8 cellular contexts compared by ENCODE assay signal in the genomic region with DNA sequence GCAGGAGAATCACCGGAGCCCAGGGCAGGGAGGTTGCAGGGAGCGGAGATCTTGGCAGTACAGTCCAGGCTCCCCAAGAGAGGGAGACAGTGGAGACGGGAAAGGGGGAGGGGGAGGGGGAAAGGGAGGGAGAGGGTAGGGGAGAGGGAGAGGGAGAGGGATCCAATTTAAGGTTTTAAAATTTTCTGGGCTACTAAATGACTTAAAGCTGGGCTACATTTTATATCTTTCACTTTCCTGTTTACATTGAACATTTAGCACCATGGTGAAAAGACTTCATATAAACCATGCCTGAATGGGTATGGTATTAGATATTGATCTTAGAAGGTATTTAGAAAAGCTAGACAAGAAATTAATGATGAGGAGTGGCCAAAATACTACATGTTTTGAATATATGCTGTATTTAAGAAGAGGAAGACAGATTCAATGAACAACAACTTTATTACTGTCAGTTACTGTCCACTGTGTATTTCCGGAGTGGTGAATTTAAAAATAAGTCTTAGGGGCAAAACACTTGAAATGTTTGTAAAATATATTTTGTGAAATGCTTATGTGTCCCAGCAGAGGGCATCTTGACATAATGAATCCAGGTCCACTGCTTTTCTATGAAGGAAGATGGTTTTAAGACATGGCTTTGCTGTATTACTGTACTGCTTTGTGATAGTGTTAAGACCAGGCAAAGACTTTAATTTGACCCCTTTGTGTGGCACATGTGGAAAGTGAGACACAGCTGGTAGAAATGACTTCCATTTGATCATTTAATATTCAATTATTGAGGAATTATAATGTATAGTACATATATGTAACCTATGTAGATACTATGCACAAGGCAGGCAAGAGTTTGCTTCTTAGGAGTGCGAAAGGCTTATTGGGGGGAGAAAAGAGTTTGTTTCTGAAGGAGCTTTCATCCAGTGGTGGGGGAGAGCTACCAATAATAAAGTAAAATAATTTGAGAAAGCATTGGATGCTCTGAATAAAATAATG. TPM values are rescaled to one million over a fixed set of nuclear protein-coding genes. Genes with fewer than 3 reads are reported as not detected.
A peak's percentile ranks its signal among the peaks of the same experiment; 100 is the strongest.
DNase-seq lines count a peak whose midpoint lies in the region; ATAC-seq, FAIRE-seq and TF ChIP-seq lines count a peak whose summit lies in the region.

No MANE protein-coding gene starts in this region.

- H3K4me2 ChIP-seq in HepG2 (ENCODE audit: low read depth, low read length): no peak overlapping the region

- no peaks in the 10 kb centered on the region for H3K27me3 ChIP-seq in H7 (ENCODE audit: control insufficient read depth, insufficient read depth, low read length)
- no peaks in the 10 kb centered on the region for H3K27me3 ChIP-seq in brain microvascular endothelial cell (replicated peaks)
- H3K27me3 ChIP-seq in HepG2 (ENCODE audit: control insufficient read depth in 1 of 2, insufficient read depth in 2 of 2, low read length in 2 of 2): no peaks in the 10 kb centered on the region

- TF ChIP-seq EP300 in HepG2 (IDR thresholded peaks at IDR 0.05; ENCODE audit: low read depth in 2 of 2, low read length in 2 of 2) (no peak), HepG2 (CRISPR knock-in tag; IDR thresholded peaks at IDR 0.05; ENCODE audit: borderline replicate concordance) (no peak)

- no peak for TF ChIP-seq POLR2A in HepG2 (IDR thresholded peaks at IDR 0.05; ENCODE audit: insufficient read depth in 1 of 2, low read depth in 2 of 2, low read length in 2 of 2)

- no peak; the same call in 2 of the 3 replicates for ATAC-seq in HepG2
- no peak for ATAC-seq in GM19035 (IDR thresholded peaks at IDR 0.05; ENCODE audit: unreplicated experiment)

- no peaks in the 10 kb centered on the region for H3K79me2 ChIP-seq in HepG2 (ENCODE audit: insufficient read depth, low read length)

- DNase-seq in CD14-positive monocyte (ENCODE audit: low spot score) (no peak), H7 (peak; percentile 53), NCI-H460 (ENCODE audit: extremely low read depth, low read depth) (peak; percentile 52), brain microvascular endothelial cell (peak; percentile 49), HepG2 (ENCODE audit: low spot score) (peak; percentile 42), cortex of kidney (lab: John Stamatoyannopoulos, UW) (no peak)
- no peak for DNase-seq in effector CD8-positive, alpha-beta T cell (lab: John Stamatoyannopoulos, UW)

- TF ChIP-seq CTCF in CD14-positive monocyte (IDR thresholded peaks at IDR 0.05) (peak; percentile 32), brain microvascular endothelial cell (IDR thresholded peaks at IDR 0.05; ENCODE audit: low read depth, low read length, missing control alignments) (peak; percentile 46), HepG2 (CRISPR knock-in tag; IDR thresholded peaks at IDR 0.05) (peak; percentile 65)

- CTCF ChIA-PET in HepG2 (lab: Yijun Ruan, JAX; ENCODE audit: low intra/inter-chr PET ratio, low total read pairs): interaction anchor here (1.2 to 2.4 kb wide), 3 partner anchors 161 to 346 kb away, joined by 5 to 20 read pairs (median 12); no protein-coding TSS in a partner anchor

- no peak overlapping the region for H3K9ac ChIP-seq in HepG2 (ENCODE audit: insufficient read depth, low read depth, low read length)

- TF ChIP-seq RAD21 in HepG2 (CRISPR knock-in tag; IDR thresholded peaks at IDR 0.05): peak; percentile 58; the same call in 1 of the 2 replicates

- peaks cover 26 to 36% (median 28%) of the 10 kb centered on the region in 7 donors for H3K9me3 Mint-ChIP-seq in CD14-positive monocyte

- FAIRE-seq in HepG2 (lab: Jason Lieb, UNC): peak; percentile 66

- WGBS in HepG2 (ENCODE audit: low lambda C conversion rate): 92% methylated on average over 5 of the region's 5 CpGs

- H3K4me1 ChIP-seq in HepG2 (ENCODE audit: insufficient read depth, low read length): no peaks in the 10 kb centered on the region

- in situ Hi-C loops in brain microvascular endothelial cell (cut with HindIII; ENCODE audit: low pct_ligation_motif_present, low sequenced_read_pairs) (no loop called here), HepG2 (cut with HindIII; ENCODE audit: extremely low pct_ligation_motif_present, low pct_unique_long_range_greater_than_20kb) (loop anchor here (5.0 to 10.0 kb wide), 2 partner anchors 163 to 350 kb away; no protein-coding TSS in a partner anchor)

- no peak overlapping the region for H2AFZ ChIP-seq in HepG2 (ENCODE audit: low read length)

- POLR2A ChIA-PET in HepG2 (lab: Yijun Ruan, JAX): no interaction called here

- H3K27me3 Mint-ChIP-seq in CD14-positive monocyte (ENCODE audit: low read depth in 3 of 3): peaks cover 0 to 2% (median 0%) of the 10 kb centered on the region in 3 donors

- H3K4me1 Mint-ChIP-seq in CD14-positive monocyte: peaks cover 7% of the 10 kb centered on the region

- no TSS peak for BruUV-seq in HepG2 (replicated peaks; lab: Mats Ljungman, UMichigan)

- H3K36me3 Mint-ChIP-seq in CD14-positive monocyte: peaks cover 45 to 59% of the 10 kb centered on the region in 2 donors

- H3K4me3 ChIP-seq in H7 (ENCODE audit: insufficient read depth, low read depth, low read length) (no peak overlapping the region), brain microvascular endothelial cell (ENCODE audit: low read depth, low read length) (no peak overlapping the region), HepG2 (replicated peaks in 1 of 3; ENCODE audit: insufficient read depth in 1 of 3, low read depth in 2 of 3, low read length in 3 of 3) (no peak overlapping the region)

- intact Hi-C loops in CD14-positive monocyte (cut with micrococcal nuclease): loop anchor here in 1 of 2 donors (10.0 kb wide), 1 partner anchor 160 kb away; no protein-coding TSS in a partner anchor
- intact Hi-C loops in HepG2 (cut with micrococcal nuclease; ENCODE audit: unreplicated experiment): loop anchor here (1.0 kb wide), 3 partner anchors 161 to 346 kb away; no protein-coding TSS in a partner anchor

- peak overlapping the region in 2 of 7 donors; percentile 14 to 41 for H3K27ac Mint-ChIP-seq in CD14-positive monocyte

- H4K20me1 ChIP-seq in HepG2 (ENCODE audit: insufficient read depth, low read length): no peaks in the 10 kb centered on the region

- H3K36me3 ChIP-seq in H7 (replicated peaks; ENCODE audit: control insufficient read depth, insufficient read depth, low read length) (peaks cover 8% of the 10 kb centered on the region), brain microvascular endothelial cell (replicated peaks) (peaks cover 13% of the 10 kb centered on the region), HepG2 (replicated peaks in 1 of 2; ENCODE audit: control insufficient read depth in 1 of 2, insufficient read depth in 2 of 2, low read length in 2 of 2) (peaks cover 7 to 29% of the 10 kb centered on the region in 2 experiments)

- peaks cover 17% of the 10 kb centered on the region for H3K9me3 ChIP-seq in HepG2 (ENCODE audit: low read length)

- H3K4me3 Mint-ChIP-seq in CD14-positive monocyte: no peak overlapping the region

- peak overlapping the region; percentile 6 for H3K27ac ChIP-seq in brain microvascular endothelial cell
- H3K27ac ChIP-seq in HepG2 (ENCODE audit: extremely low read length, insufficient read depth, low read length): no peak overlapping the region

TF ChIP-seq in HepG2, 621 proteins besides CTCF, POLR2A, EP300 and RAD21 (continues in another document):
- TF ChIP-seq, protein P1, sequence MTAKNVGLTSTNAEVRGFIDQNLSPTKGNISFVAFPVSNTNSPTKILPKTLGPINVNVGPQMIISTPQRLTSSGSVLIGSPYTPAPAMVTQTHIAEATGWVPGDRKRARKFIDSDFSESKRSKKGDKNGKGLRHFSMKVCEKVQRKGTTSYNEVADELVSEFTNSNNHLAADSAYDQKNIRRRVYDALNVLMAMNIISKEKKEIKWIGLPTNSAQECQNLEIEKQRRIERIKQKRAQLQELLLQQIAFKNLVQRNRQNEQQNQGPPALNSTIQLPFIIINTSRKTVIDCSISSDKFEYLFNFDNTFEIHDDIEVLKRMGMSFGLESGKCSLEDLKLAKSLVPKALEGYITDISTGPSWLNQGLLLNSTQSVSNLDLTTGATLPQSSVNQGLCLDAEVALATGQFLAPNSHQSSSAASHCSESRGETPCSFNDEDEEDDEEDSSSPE (CRISPR knock-in tag; IDR thresholded peaks at IDR 0.05): no peak
- TF ChIP-seq, protein P2, sequence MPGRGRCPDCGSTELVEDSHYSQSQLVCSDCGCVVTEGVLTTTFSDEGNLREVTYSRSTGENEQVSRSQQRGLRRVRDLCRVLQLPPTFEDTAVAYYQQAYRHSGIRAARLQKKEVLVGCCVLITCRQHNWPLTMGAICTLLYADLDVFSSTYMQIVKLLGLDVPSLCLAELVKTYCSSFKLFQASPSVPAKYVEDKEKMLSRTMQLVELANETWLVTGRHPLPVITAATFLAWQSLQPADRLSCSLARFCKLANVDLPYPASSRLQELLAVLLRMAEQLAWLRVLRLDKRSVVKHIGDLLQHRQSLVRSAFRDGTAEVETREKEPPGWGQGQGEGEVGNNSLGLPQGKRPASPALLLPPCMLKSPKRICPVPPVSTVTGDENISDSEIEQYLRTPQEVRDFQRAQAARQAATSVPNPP (CRISPR knock-in tag; IDR thresholded peaks at IDR 0.05): no peak

RNA-seq across cellular contexts. Expression of a gene that starts 52.8 kb away (rescaled TPM):
- polyA plus RNA-seq in CD14-positive monocyte (1 to 10 TPM; 5.1 to 7.7 TPM), HepG2 (2011; rRNA removed) (9.3 and 11.0 TPM in 2 replicates)
- total RNA-seq in H7 (2014; rRNA removed; shearing (Covaris generic)): 13.7 and 21.1 TPM in 2 replicates
- total RNA-seq in NCI-H460 (2014; rRNA removed; shearing (Covaris generic)): 14.8 and 14.9 TPM in 2 replicates
- 10.2 and 27.3 TPM in 2 replicates for polyA plus RNA-seq in NCI-H460 (2014; cell fraction: nucleus; rRNA removed)
- 10.1 and 16.2 TPM in 2 replicates for total RNA-seq in HepG2 (2016; rRNA removed; fragmentation: Illumina TruSeq; extraction: Trizol)
- 10.9 TPM in 2 replicates for total RNA-seq in HepG2 (2016; cell fraction: cytosol; rRNA removed; fragmentation: Illumina TruSeq; extraction: Trizol; ENCODE audit: low read depth)
- total RNA-seq in HepG2 (2016; cell fraction: insoluble cytoplasmic fraction; rRNA removed; fragmentation: Illumina TruSeq; extraction: Trizol): 10.6 and 17.7 TPM in 2 replicates
- 9.0 and 11.3 TPM in 2 replicates for total RNA-seq in HepG2 (2016; cell fraction: membrane; rRNA removed; fragmentation: Illumina TruSeq; extraction: Trizol)
- total RNA-seq in HepG2 (2016; cell fraction: nucleus; rRNA removed; fragmentation: Illumina TruSeq; extraction: Trizol): 17.2 and 20.8 TPM in 2 replicates
- 8.8 and 9.7 TPM in 2 replicates for polyA plus RNA-seq in HepG2 (2011; cell fraction: cytosol; rRNA removed)
- 13.7 and 15.4 TPM in 2 replicates for polyA plus RNA-seq in HepG2 (2011; cell fraction: nucleus; rRNA removed)
- polyA plus RNA-seq in HepG2 (2012): 7.3 and 7.6 TPM in 2 replicates
- polyA plus RNA-seq in HepG2 (2016; cell fraction: cytosol; fragmentation: Illumina TruSeq; extraction: Trizol; ENCODE audit: low read depth): 1.5 and 1.6 TPM in 2 replicates
- 14.0 and 14.7 TPM in 2 replicates for polyA plus RNA-seq in HepG2 (2016; cell fraction: insoluble cytoplasmic fraction; fragmentation: Illumina TruSeq; extraction: Trizol; ENCODE audit: low read depth)
- 3.5 and 4.0 TPM in 2 replicates for polyA plus RNA-seq in HepG2 (2016; cell fraction: membrane; fragmentation: Illumina TruSeq; extraction: Trizol; ENCODE audit: low read depth)
- 17.5 and 20.4 TPM in 2 replicates for polyA plus RNA-seq in HepG2 (2016; cell fraction: nucleus; fragmentation: Illumina TruSeq; extraction: Trizol; ENCODE audit: insufficient read depth, low read depth)
- polyA minus RNA-seq in HepG2 (2011; rRNA and poly(A)+ RNA removed; ENCODE audit: low replicate concordance): 33.4 and 59.8 TPM in 2 replicates
- polyA minus RNA-seq in HepG2 (2011; cell fraction: cytosol; rRNA and poly(A)+ RNA removed): 8.1 and 8.9 TPM in 2 replicates
- 27.0 and 28.1 TPM in 2 replicates for polyA minus RNA-seq in HepG2 (2011; cell fraction: nucleus; rRNA and poly(A)+ RNA removed)

Comparison
In these comparisons a context has a peak if more than half of its experiments do, and no peak if none do; other contexts are left out.
1. DNase-seq: peak in H7 (single experiment), NCI-H460 (single experiment), brain microvascular endothelial cell (single experiment) and HepG2 (single experiment); none in CD14-positive monocyte (single experiment), effector CD8-positive, alpha-beta T cell (single experiment) and cortex of kidney (single experiment).
2. Peak in every context shown above with its lines, with median percentiles within 50 percentile points of each other: CTCF ChIP-seq.